Comparison of ENCODE assay signal across 8 cellular contexts in genomic region chr17:43211480-43212402, GRCh38.
DNase-seq lines count a peak whose midpoint lies in the region; ATAC-seq and TF ChIP-seq lines count a peak whose summit lies in the region.

TMEM106A (plus strand) TSS chr17:43211875; CDS start chr17:43213042, 1,167 bp downstream.

- intact Hi-C loops in head of caudate nucleus (cut with DNase I) (no loop called here), tibial artery (cut with DNase I; ENCODE audit: low total_unique reads) (loop anchor here (5.0 kb wide), 1 partner anchor 126 kb away; no protein-coding TSS in a partner anchor)

- peak; percentile 85 for TF ChIP-seq POLR2A in Raji (IDR thresholded peaks at IDR 0.05; ENCODE audit: insufficient read depth, low read depth, low read length)

- peaks cover 39% of the 10 kb centered on the region for H3K4me1 Mint-ChIP-seq in activated naive CD4-positive, alpha-beta T cell treated with anti-CD3 and anti-CD28 coated beads, Interleukin-2, amount 50 U/mL, for 24 hours

- H3K9me3 Mint-ChIP-seq in activated naive CD4-positive, alpha-beta T cell treated with anti-CD3 and anti-CD28 coated beads, Interleukin-2, amount 50 U/mL, for 24 hours: no peaks in the 10 kb centered on the region

- H3K27ac ChIP-seq in parathyroid adenoma: peak within 1 kb of the TSS; percentile 42
- H3K27ac ChIP-seq in tibial artery: peak within 1 kb of the TSS; percentile 75

- in situ Hi-C loops in ACHN (cut with HindIII; ENCODE audit: low pct_ligation_motif_present, low pct_unique_long_range_greater_than_20kb, low sequenced_read_pairs): no loop called here

- H2AFZ ChIP-seq in parathyroid adenoma: peak within 1 kb of the TSS; percentile 86

- H3K27me3 ChIP-seq in parathyroid adenoma (ENCODE audit: control insufficient read depth, insufficient read depth, low read length) (no peaks in the 10 kb centered on the region), tibial artery (no peaks in the 10 kb centered on the region)

- peak within 1 kb of the TSS; percentile 54 for H3K4me3 ChIP-seq in parathyroid adenoma (ENCODE audit: low read depth, low read length)
- H3K4me3 ChIP-seq in tibial artery: peak within 1 kb of the TSS; percentile 57 to 58

- H3K36me3 ChIP-seq in parathyroid adenoma (ENCODE audit: control insufficient read depth, insufficient read depth, low read length): no peaks in the 10 kb centered on the region
- peaks cover 21 to 52% (median 42%) of the 10 kb centered on the region in 3 donors for H3K36me3 ChIP-seq in tibial artery

- peaks cover 13% of the 10 kb centered on the region for H3K36me3 Mint-ChIP-seq in activated naive CD4-positive, alpha-beta T cell treated with anti-CD3 and anti-CD28 coated beads, Interleukin-2, amount 50 U/mL, for 24 hours

- DNase-seq in ACHN (peak; percentile 85), head of caudate nucleus (peak in 40 of 42 donors; percentile 3 to 70 (median 40)), tibial artery (peak; percentile 79 to 89)

- TF ChIP-seq CTCF in parathyroid adenoma (IDR thresholded peaks at IDR 0.05) (no peak), tibial artery (IDR thresholded peaks at IDR 0.05) (peak; percentile 27 to 43)

- H3K4me2 ChIP-seq in parathyroid adenoma (ENCODE audit: low read length): peak within 1 kb of the TSS; percentile 53

- H3K27ac Mint-ChIP-seq in activated naive CD4-positive, alpha-beta T cell treated with anti-CD3 and anti-CD28 coated beads, Interleukin-2, amount 50 U/mL, for 24 hours: peak within 1 kb of the TSS; percentile 97

- H3K4me3 Mint-ChIP-seq in activated naive CD4-positive, alpha-beta T cell treated with anti-CD3 and anti-CD28 coated beads, Interleukin-2, amount 50 U/mL, for 24 hours: peak within 1 kb of the TSS; percentile 98

- H3K9me3 ChIP-seq in parathyroid adenoma (ENCODE audit: control insufficient read depth, low read length): no peaks in the 10 kb centered on the region
- no peaks in the 10 kb centered on the region for H3K9me3 ChIP-seq in tibial artery

- no peaks in the 10 kb centered on the region for H3K4me1 ChIP-seq in parathyroid adenoma
- H3K4me1 ChIP-seq in tibial artery: peaks cover 0 to 21% (median 17%) of the 10 kb centered on the region in 4 donors

- H3K9ac ChIP-seq in parathyroid adenoma: peak within 1 kb of the TSS; percentile 64

- H3K27me3 Mint-ChIP-seq in activated naive CD4-positive, alpha-beta T cell treated with anti-CD3 and anti-CD28 coated beads, Interleukin-2, amount 50 U/mL, for 24 hours: no peaks in the 10 kb centered on the region

- no peaks in the 10 kb centered on the region for H3K79me2 ChIP-seq in parathyroid adenoma

- ATAC-seq in GM18907 (IDR thresholded peaks at IDR 0.05; ENCODE audit: unreplicated experiment) (peak; percentile 71), HG03342 (IDR thresholded peaks at IDR 0.05; ENCODE audit: unreplicated experiment) (peak; percentile 65)

Comparison
In these comparisons a context has a peak if more than half of its experiments do, and no peak if none do; other contexts are left out.
1. Peak in every context shown above with its lines: DNase-seq, ATAC-seq, H3K4me3 ChIP-seq and H3K27ac ChIP-seq.